ENCODE assay signal across 15 cellular contexts in the genomic region with DNA sequence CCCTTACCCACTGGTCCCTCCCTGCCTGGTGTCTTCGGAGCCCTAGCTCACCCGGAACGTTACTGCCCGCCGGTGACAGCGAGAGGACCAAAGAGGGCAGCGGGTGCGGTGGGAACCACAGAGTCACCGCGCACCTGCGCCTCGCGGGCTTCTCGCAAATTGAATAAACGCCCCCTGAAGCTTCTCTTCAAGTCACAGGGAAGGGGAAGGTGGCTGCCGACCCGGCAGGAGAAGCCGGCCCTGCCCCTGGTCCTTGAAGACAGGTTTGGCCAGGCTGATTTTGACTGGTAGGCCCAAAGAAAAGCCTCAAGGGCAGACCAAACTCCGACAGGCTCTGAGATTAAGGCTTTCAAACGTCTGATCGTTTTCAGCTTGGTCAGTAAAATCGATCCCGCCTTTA. TPM values are rescaled to one million over a fixed set of nuclear protein-coding genes. Genes with fewer than 3 reads are reported as not detected.
"Had no signal": no experiment of that assay in that cellular context is flagged by ENCODE, and none has a peak within 500 bp of the region (broad histone marks: within the 10 kb centered on the region; RNA-seq: fewer than 3 reads in every experiment).

No MANE protein-coding gene starts in this region.

RNA-seq across cellular contexts. Expression of gene PPIAL4C, which starts 21.8 kb away (rescaled TPM):
- total RNA-seq: activated B cell treated with CpG ODN at 0.5 μM for 24 hours; activated T-helper 1 cell treated with anti-CD3 and anti-CD28 coated beads, Interleukin-12 subunit alpha, Interleukin-12 subunit beta, Interleukin-2, Interleukin-4 antibody, amounts not matched to agents 30 ng/mL and 10 ng/mL and 1 ng/mL, durations not matched to agents 14 hours and 24 hours and 36 hours; activated T-helper 2 cell treated with anti-CD3 and anti-CD28 coated beads, Interferon-gamma antibody, Interleukin-2, Interleukin-4, amounts not matched to agents 10 μg/mL and 5 μg/mL and 100 μg/mL, durations not matched to agents 14 hours and 24 hours and 36 hours; astrocyte; bronchial epithelial cell; cardiac septum; dermis microvascular lymphatic vessel endothelial cell; endothelial cell of umbilical vein; esophagus squamous epithelium; fibroblast of lung; fibroblast of villous mesenchyme; gastroesophageal sphincter; glomerular endothelial cell; T-helper 17 cell had no signal
- polyA plus RNA-seq: endothelial cell of umbilical vein, esophagus, fibroblast of lung had no signal
